2 cellular contexts compared by ENCODE assay signal in the genomic region with DNA sequence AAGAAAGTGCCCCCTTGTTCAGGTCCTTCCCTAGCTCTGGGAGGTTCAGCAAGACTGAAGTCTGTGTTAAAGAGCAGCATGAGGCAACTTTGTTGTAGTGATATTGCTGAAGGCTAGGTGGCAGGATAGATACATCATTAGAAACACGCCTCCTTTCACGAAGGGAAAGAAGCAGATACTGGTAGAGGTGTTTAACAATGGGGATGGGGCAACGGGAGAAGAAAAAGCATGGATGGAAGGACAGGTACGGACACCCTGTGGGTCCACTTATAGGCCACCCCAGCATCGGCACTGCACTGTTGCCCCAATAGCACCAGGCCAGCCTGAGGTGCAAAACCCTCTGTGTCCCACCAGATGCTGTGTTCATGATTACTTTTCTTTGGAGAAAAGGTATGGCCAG.
TF ChIP-seq lines count a peak whose summit lies in the region.

No MANE protein-coding gene starts in this region.

TF ChIP-seq in Ishikawa, 13 proteins besides CTCF, POLR2A, EP300 and RAD21:
- TF ChIP-seq TEAD4 (IDR thresholded peaks at IDR 0.05) (no peak), MAX (IDR thresholded peaks at IDR 0.05) (no peak), CREB1 (IDR thresholded peaks at IDR 0.05; ENCODE audit: low read depth) (no peak), FOXM1 (IDR thresholded peaks at IDR 0.05; ENCODE audit: borderline replicate concordance, low read depth) (no peak), TAF1 (IDR thresholded peaks at IDR 0.05; ENCODE audit: low read depth) (no peak), REST (IDR thresholded peaks at IDR 0.05; ENCODE audit: low read depth) (no peak)
TF ChIP-seq in Ishikawa: peak in this region for 0.

TF ChIP-seq in HepG2, 621 proteins besides CTCF, POLR2A, EP300 and RAD21 (continues in another document):
- TF ChIP-seq, protein P1, sequence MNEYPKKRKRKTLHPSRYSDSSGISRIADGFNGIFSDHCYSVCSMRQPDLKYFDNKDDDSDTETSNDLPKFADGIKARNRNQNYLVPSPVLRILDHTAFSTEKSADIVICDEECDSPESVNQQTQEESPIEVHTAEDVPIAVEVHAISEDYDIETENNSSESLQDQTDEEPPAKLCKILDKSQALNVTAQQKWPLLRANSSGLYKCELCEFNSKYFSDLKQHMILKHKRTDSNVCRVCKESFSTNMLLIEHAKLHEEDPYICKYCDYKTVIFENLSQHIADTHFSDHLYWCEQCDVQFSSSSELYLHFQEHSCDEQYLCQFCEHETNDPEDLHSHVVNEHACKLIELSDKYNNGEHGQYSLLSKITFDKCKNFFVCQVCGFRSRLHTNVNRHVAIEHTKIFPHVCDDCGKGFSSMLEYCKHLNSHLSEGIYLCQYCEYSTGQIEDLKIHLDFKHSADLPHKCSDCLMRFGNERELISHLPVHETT (CRISPR knock-in tag; conservative IDR thresholded peaks at IDR 0.05), result no peak
- no peak for TF ChIP-seq POGZ (CRISPR knock-in tag; IDR thresholded peaks at IDR 0.05)
- no peak for TF ChIP-seq NFKB2 (CRISPR knock-in tag; IDR thresholded peaks at IDR 0.05; ENCODE audit: borderline replicate concordance)
- no peak for TF ChIP-seq XRCC5 (optimal IDR thresholded peaks at IDR 0.05; ENCODE audit: low read length)
- TF ChIP-seq ZFP37 (CRISPR knock-in tag; IDR thresholded peaks at IDR 0.05; ENCODE audit: borderline replicate concordance), result no peak
- TF ChIP-seq, protein P2, sequence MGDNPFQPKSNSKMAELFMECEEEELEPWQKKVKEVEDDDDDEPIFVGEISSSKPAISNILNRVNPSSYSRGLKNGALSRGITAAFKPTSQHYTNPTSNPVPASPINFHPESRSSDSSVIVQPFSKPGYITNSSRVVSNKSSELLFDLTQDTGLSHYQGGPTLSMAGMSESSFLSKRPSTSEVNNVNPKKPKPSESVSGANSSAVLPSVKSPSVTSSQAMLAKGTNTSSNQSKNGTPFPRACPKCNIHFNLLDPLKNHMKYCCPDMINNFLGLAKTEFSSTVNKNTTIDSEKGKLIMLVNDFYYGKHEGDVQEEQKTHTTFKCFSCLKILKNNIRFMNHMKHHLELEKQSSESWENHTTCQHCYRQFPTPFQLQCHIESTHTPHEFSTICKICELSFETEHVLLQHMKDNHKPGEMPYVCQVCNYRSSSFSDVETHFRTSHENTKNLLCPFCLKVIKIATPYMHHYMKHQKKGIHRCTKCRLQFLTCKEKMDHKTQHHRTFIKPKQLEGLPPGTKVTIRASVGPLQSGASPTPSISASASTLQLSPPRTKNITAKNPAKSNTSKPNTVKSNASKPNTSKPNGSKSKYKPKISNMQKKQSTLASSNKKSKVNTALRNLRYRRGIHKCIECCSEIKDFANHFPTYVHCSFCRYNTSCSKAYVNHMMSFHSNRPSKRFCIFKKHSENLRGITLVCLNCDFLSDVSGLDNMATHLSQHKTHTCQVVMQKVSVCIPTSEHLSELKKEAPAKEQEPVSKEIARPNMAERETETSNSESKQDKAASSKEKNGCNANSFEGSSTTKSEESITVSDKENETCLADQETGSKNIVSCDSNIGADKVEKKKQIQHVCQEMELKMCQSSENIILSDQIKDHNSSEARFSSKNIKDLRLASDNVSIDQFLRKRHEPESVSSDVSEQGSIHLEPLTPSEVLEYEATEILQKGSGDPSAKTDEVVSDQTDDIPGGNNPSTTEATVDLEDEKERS (CRISPR knock-in tag; IDR thresholded peaks at IDR 0.05), result no peak
- peak; percentile 26; the same call in 1 of the 2 replicates for TF ChIP-seq REPIN1 (CRISPR knock-in tag; IDR thresholded peaks at IDR 0.05; ENCODE audit: borderline replicate concordance, low read depth)
- TF ChIP-seq ZNF614 (CRISPR knock-in tag; IDR thresholded peaks at IDR 0.05; ENCODE audit: borderline replicate concordance), result no peak
- TF ChIP-seq HHEX (CRISPR knock-in tag; IDR thresholded peaks at IDR 0.05), result 0 out of 2 replicates have a peak, but pooled peaks have one; percentile 20
- TF ChIP-seq SOX13 (IDR thresholded peaks at IDR 0.05), result no peak
- no peak for TF ChIP-seq SOX13 (CRISPR knock-in tag; conservative IDR thresholded peaks at IDR 0.05 in 1 of 2, IDR thresholded peaks at IDR 0.05 in 1 of 2)
- TF ChIP-seq NR2F2 (IDR thresholded peaks at IDR 0.05; ENCODE audit: borderline replicate concordance, low read depth), result no peak
- 0 out of 2 replicates have a peak, but pooled peaks have one; percentile 29 for TF ChIP-seq ZNF331 (CRISPR knock-in tag; IDR thresholded peaks at IDR 0.05)
- no peak for TF ChIP-seq HOXA5 (CRISPR knock-in tag; IDR thresholded peaks at IDR 0.05)
- no peak for TF ChIP-seq PHF8 (CRISPR knock-in tag; IDR thresholded peaks at IDR 0.05)
- TF ChIP-seq KDM2A (CRISPR knock-in tag; IDR thresholded peaks at IDR 0.05; ENCODE audit: borderline replicate concordance, low read depth), result no peak
- TF ChIP-seq ZNF749 (CRISPR knock-in tag; IDR thresholded peaks at IDR 0.05; ENCODE audit: borderline replicate concordance), result no peak
- no peak for TF ChIP-seq PRDM15 (CRISPR knock-in tag; IDR thresholded peaks at IDR 0.05)
- TF ChIP-seq ZIK1 (CRISPR knock-in tag; IDR thresholded peaks at IDR 0.05; ENCODE audit: borderline replicate concordance, low read depth), result no peak
- no peak for TF ChIP-seq SIX4 (CRISPR knock-in tag; IDR thresholded peaks at IDR 0.05)
- no peak for TF ChIP-seq SAFB2 (CRISPR knock-in tag; IDR thresholded peaks at IDR 0.05; ENCODE audit: borderline replicate concordance, low read depth)
- no peak for TF ChIP-seq RBAK (CRISPR knock-in tag; IDR thresholded peaks at IDR 0.05)
- TF ChIP-seq GTF2F1 (IDR thresholded peaks at IDR 0.05; ENCODE audit: low read length), result no peak
- 0 out of 2 replicates have a peak, but pooled peaks have one; percentile 31 for TF ChIP-seq MIXL1 (CRISPR knock-in tag; IDR thresholded peaks at IDR 0.05)
- TF ChIP-seq, protein P3, sequence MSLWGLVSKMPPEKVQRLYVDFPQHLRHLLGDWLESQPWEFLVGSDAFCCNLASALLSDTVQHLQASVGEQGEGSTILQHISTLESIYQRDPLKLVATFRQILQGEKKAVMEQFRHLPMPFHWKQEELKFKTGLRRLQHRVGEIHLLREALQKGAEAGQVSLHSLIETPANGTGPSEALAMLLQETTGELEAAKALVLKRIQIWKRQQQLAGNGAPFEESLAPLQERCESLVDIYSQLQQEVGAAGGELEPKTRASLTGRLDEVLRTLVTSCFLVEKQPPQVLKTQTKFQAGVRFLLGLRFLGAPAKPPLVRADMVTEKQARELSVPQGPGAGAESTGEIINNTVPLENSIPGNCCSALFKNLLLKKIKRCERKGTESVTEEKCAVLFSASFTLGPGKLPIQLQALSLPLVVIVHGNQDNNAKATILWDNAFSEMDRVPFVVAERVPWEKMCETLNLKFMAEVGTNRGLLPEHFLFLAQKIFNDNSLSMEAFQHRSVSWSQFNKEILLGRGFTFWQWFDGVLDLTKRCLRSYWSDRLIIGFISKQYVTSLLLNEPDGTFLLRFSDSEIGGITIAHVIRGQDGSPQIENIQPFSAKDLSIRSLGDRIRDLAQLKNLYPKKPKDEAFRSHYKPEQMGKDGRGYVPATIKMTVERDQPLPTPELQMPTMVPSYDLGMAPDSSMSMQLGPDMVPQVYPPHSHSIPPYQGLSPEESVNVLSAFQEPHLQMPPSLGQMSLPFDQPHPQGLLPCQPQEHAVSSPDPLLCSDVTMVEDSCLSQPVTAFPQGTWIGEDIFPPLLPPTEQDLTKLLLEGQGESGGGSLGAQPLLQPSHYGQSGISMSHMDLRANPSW (CRISPR knock-in tag; IDR thresholded peaks at IDR 0.05; ENCODE audit: borderline replicate concordance), result no peak
- no peak for TF ChIP-seq SP1 (IDR thresholded peaks at IDR 0.05)
- TF ChIP-seq SP1 (CRISPR knock-in tag; IDR thresholded peaks at IDR 0.05), result no peak
- no peak for TF ChIP-seq ZBTB42 (CRISPR knock-in tag; IDR thresholded peaks at IDR 0.05)
- TF ChIP-seq, protein P4, sequence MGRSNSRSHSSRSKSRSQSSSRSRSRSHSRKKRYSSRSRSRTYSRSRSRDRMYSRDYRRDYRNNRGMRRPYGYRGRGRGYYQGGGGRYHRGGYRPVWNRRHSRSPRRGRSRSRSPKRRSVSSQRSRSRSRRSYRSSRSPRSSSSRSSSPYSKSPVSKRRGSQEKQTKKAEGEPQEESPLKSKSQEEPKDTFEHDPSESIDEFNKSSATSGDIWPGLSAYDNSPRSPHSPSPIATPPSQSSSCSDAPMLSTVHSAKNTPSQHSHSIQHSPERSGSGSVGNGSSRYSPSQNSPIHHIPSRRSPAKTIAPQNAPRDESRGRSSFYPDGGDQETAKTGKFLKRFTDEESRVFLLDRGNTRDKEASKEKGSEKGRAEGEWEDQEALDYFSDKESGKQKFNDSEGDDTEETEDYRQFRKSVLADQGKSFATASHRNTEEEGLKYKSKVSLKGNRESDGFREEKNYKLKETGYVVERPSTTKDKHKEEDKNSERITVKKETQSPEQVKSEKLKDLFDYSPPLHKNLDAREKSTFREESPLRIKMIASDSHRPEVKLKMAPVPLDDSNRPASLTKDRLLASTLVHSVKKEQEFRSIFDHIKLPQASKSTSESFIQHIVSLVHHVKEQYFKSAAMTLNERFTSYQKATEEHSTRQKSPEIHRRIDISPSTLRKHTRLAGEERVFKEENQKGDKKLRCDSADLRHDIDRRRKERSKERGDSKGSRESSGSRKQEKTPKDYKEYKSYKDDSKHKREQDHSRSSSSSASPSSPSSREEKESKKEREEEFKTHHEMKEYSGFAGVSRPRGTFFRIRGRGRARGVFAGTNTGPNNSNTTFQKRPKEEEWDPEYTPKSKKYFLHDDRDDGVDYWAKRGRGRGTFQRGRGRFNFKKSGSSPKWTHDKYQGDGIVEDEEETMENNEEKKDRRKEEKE (IDR thresholded peaks at IDR 0.05), result no peak
- TF ChIP-seq ZNF781 (CRISPR knock-in tag; IDR thresholded peaks at IDR 0.05; ENCODE audit: borderline replicate concordance, not compliant biosample characterization), result no peak
- no peak for TF ChIP-seq CHD2 (IDR thresholded peaks at IDR 0.05; ENCODE audit: low read depth, low read length)
- TF ChIP-seq, protein P5, sequence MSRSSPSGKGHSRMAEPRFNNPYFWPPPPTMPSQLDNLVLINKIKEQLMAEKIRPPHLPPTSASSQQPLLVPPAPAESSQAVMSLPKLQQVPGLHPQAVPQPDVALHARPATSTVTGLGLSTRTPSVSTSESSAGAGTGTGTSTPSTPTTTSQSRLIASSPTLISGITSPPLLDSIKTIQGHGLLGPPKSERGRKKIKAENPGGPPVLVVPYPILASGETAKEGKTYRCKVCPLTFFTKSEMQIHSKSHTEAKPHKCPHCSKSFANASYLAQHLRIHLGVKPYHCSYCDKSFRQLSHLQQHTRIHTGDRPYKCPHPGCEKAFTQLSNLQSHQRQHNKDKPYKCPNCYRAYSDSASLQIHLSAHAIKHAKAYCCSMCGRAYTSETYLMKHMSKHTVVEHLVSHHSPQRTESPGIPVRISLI (CRISPR knock-in tag; IDR thresholded peaks at IDR 0.05; ENCODE audit: borderline replicate concordance), result no peak
- no peak for TF ChIP-seq ZNF44 (CRISPR knock-in tag; IDR thresholded peaks at IDR 0.05)
- TF ChIP-seq HES4 (CRISPR knock-in tag; IDR thresholded peaks at IDR 0.05; ENCODE audit: borderline replicate concordance), result no peak
- no peak for TF ChIP-seq ZNF674 (CRISPR knock-in tag; IDR thresholded peaks at IDR 0.05; ENCODE audit: low read depth)
- peak; percentile 52; the same call in 1 of the 2 replicates for TF ChIP-seq ERF (CRISPR knock-in tag; IDR thresholded peaks at IDR 0.05)
- no peak for TF ChIP-seq SP2 (CRISPR knock-in tag; IDR thresholded peaks at IDR 0.05)
- TF ChIP-seq IRF2 (CRISPR knock-in tag; IDR thresholded peaks at IDR 0.05), result peak; percentile 74
- no peak for TF ChIP-seq KLF11 (CRISPR knock-in tag; IDR thresholded peaks at IDR 0.05)
